Comparison of ENCODE assay signal across 14 cellular contexts in genomic region chr1:25560788-25561187, GRCh38. TPM values are rescaled to one million over a fixed set of nuclear protein-coding genes. Genes with fewer than 3 reads are reported as not detected.
DNase-seq lines count a peak whose midpoint lies in the region; ATAC-seq and TF ChIP-seq lines count a peak whose summit lies in the region.
"Had no signal": no experiment of that assay in that cellular context is flagged by ENCODE, and none has a peak within 500 bp of the region (broad histone marks: within the 10 kb centered on the region; RNA-seq: fewer than 3 reads in every experiment).

No MANE protein-coding gene starts in this region.

- no peaks in the 10 kb centered on the region for H3K9me3 ChIP-seq in CD4-positive, alpha-beta memory T cell (ENCODE audit: control insufficient read depth in 1 of 2, low read length in 2 of 2)
- H3K9me3 ChIP-seq in RWPE2 (ENCODE audit: severe bottlenecking) = no peaks in the 10 kb centered on the region
- H3K9me3 ChIP-seq in thyroid gland = no peaks in the 10 kb centered on the region
- H3K9me3 ChIP-seq: adrenal gland, heart left ventricle, tibial nerve had no signal

- no peaks in the 10 kb centered on the region for H3K27me3 ChIP-seq in CD4-positive, alpha-beta memory T cell (ENCODE audit: insufficient read depth, low read length)
- H3K27me3 ChIP-seq in RWPE2 (ENCODE audit: insufficient read depth, poor library complexity, severe bottlenecking) (no peaks in the 10 kb centered on the region), dorsolateral prefrontal cortex (no peaks in the 10 kb centered on the region), H7 (ENCODE audit: control insufficient read depth, insufficient read depth, low read length) (no peaks in the 10 kb centered on the region), thyroid gland (no peaks in the 10 kb centered on the region)
- H3K27me3 ChIP-seq: adrenal gland, heart left ventricle, tibial nerve had no signal

- peaks cover 30% of the 10 kb centered on the region for H3K36me3 ChIP-seq in CD4-positive, alpha-beta memory T cell (ENCODE audit: insufficient read depth, low read length)
- H3K36me3 ChIP-seq in RWPE2 (ENCODE audit: low read depth) = peaks cover 18% of the 10 kb centered on the region
- H3K36me3 ChIP-seq in H7 (replicated peaks; ENCODE audit: control insufficient read depth, insufficient read depth, low read length) = peaks cover 5% of the 10 kb centered on the region
- peaks cover 15 to 17% of the 10 kb centered on the region in 2 donors for H3K36me3 ChIP-seq in thyroid gland

- intact Hi-C loops in CD4-positive, alpha-beta memory T cell (cut with micrococcal nuclease) = loop anchor here (5.0 kb wide), 2 partner anchors 58 to 257 kb away; partner anchors contain the start of gene MTFR1L
- intact Hi-C loops in dorsolateral prefrontal cortex (cut with DNase I) = loop anchor here (2.0 to 10.0 kb wide), 2 partner anchors 16 to 434 kb away; partner anchors contain the start of gene PAFAH2 (in 1 of the 2)
- intact Hi-C loops in thyroid gland (cut with DNase I) = no loop called here

- peak overlapping the region; percentile 75 to 98 (median 97) for H3K27ac Mint-ChIP-seq in CD4-positive, alpha-beta memory T cell
- H3K27ac Mint-ChIP-seq: progenitor cell of endocrine pancreas had no signal

- H3K4me3 Mint-ChIP-seq in CD4-positive, alpha-beta memory T cell = peak overlapping the region in 6 of 8 donors; percentile 41 to 99 (median 96)

- ATAC-seq in RWPE2 (ENCODE audit: low read depth) = peak; percentile 22; the same call in 1 of the 3 replicates

- H3K4me1 ChIP-seq in CD4-positive, alpha-beta memory T cell (ENCODE audit: insufficient read depth, low read length) = peaks cover 99% of the 10 kb centered on the region
- H3K4me1 ChIP-seq in RWPE2 (ENCODE audit: insufficient read depth, poor library complexity, severe bottlenecking) (peaks cover 46% of the 10 kb centered on the region), thyroid gland (peaks cover 8 to 25% of the 10 kb centered on the region in 2 donors)

- H3K27me3 Mint-ChIP-seq in CD4-positive, alpha-beta memory T cell = no peaks in the 10 kb centered on the region
- H3K27me3 Mint-ChIP-seq: progenitor cell of endocrine pancreas had no signal

- peak overlapping the region in 1 of 2 donors; percentile 20 for H3K4me3 ChIP-seq in CD4-positive, alpha-beta memory T cell (ENCODE audit: low read length in 2 of 2)
- H3K4me3 ChIP-seq in RWPE2 (ENCODE audit: severe bottlenecking) (no peak overlapping the region), dorsolateral prefrontal cortex (no peak overlapping the region), H7 (ENCODE audit: insufficient read depth, low read depth, low read length) (no peak overlapping the region), thyroid gland (replicated peaks in 1 of 3) (no peak overlapping the region)
- H3K4me3 ChIP-seq: adrenal gland, heart left ventricle, tibial nerve had no signal

- POLR2A ChIA-PET in CD4-positive, alpha-beta memory T cell (lab: Charles Lee; ENCODE audit: partially characterized antibody) = interaction anchor here (1.1 to 24.3 kb wide), 4 partner anchors 4 to 259 kb away, joined by 3 to 615 read pairs (median 309); partner anchors contain the start of genes LDLRAP1 and MTFR1L

- no peak for TF ChIP-seq CTCF in RWPE2 (IDR thresholded peaks at IDR 0.05; ENCODE audit: poor library complexity, severe bottlenecking)
- TF ChIP-seq CTCF in dorsolateral prefrontal cortex (IDR thresholded peaks at IDR 0.05 in 54 of 56, conservative IDR thresholded peaks at IDR 0.05 in 2 of 56; ENCODE audit: low read depth in 1 of 56, partially characterized antibody in 56 of 56) = no peak
- no peak for TF ChIP-seq CTCF in thyroid gland (IDR thresholded peaks at IDR 0.05)

- H3K4me1 Mint-ChIP-seq in CD4-positive, alpha-beta memory T cell = peaks cover 63 to 100% (median 82%) of the 10 kb centered on the region in 4 donors

- H3K27ac ChIP-seq in CD4-positive, alpha-beta memory T cell (ENCODE audit: low read depth, low read length) = peak overlapping the region; percentile 66
- peak overlapping the region; percentile 45 for H3K27ac ChIP-seq in RWPE2 (ENCODE audit: poor library complexity, severe bottlenecking)
- peak overlapping the region; percentile 3 to 99 (median 98) for H3K27ac ChIP-seq in dorsolateral prefrontal cortex
- H3K27ac ChIP-seq in thyroid gland = no peak overlapping the region

- H3K36me3 Mint-ChIP-seq in CD4-positive, alpha-beta memory T cell = peaks cover 52 to 72% of the 10 kb centered on the region in 2 donors

- H3K9me3 Mint-ChIP-seq in CD4-positive, alpha-beta memory T cell = no peaks in the 10 kb centered on the region

- 86 to 88% methylated on average over 4 of the region's 4 CpGs for WGBS in thyroid gland, 2 donors

- DNase-seq in CD4-positive, alpha-beta memory T cell = no peak
- DNase-seq in RWPE2 (ENCODE audit: low spot score) (no peak), dorsolateral prefrontal cortex (no peak), pons (ENCODE audit: low spot score) (peak; percentile 12), H7 (no peak), thyroid gland (no peak), iPS-NIHi11 (ENCODE audit: low spot score) (no peak)
- DNase-seq: adrenal gland, DMS79 treated with DMSO at 0.1 percent for 48 hours, NCI-H2081, NCI-H524 treated with DMSO at 0.1 percent for 48 hours had no signal

- CTCF ChIA-PET in CD4-positive, alpha-beta memory T cell (lab: Charles Lee; ENCODE audit: partially characterized antibody) = interaction anchor here (1.1 to 1.8 kb wide), 3 partner anchors 11 to 23 kb away, joined by 4 to 10 read pairs (median 8); no protein-coding TSS in a partner anchor

- no peak for TF ChIP-seq POLR2A in thyroid gland (IDR thresholded peaks at IDR 0.05)

RNA-seq across cellular contexts. Expression of gene LDLRAP1, which starts 17.4 kb away (rescaled TPM):
- 100 to 1,000 TPM; 201 to 210 TPM for total RNA-seq in CD4-positive, alpha-beta memory T cell
- polyA plus RNA-seq in CD4-positive, alpha-beta memory T cell = 100 to 1,000 TPM; 233 to 306 TPM
- 10 to 100 TPM in 112 of 120 experiments, 1 to 10 TPM in 8; 6.1 to 62.3 (median 19.3) TPM for total RNA-seq in dorsolateral prefrontal cortex
- total RNA-seq in H7 (2014; rRNA removed; shearing (Covaris generic)) = 47.0 and 47.9 TPM in 2 replicates
- 10 to 100 TPM; 25.1 to 40.9 (median 34.4) TPM for total RNA-seq in thyroid gland

RNA-seq across cellular contexts. Expression of gene MAN1C1, which starts 55.8 kb away (rescaled TPM):
- total RNA-seq in CD4-positive, alpha-beta memory T cell = 10 to 100 TPM; 42.6 to 45.1 TPM
- polyA plus RNA-seq in CD4-positive, alpha-beta memory T cell = 10 to 100 TPM in 1 of 2 donors, 1 to 10 TPM in 1; 3.6 to 10.4 TPM
- total RNA-seq in dorsolateral prefrontal cortex (10 to 100 TPM; 32.3 to 86.5 (median 58.9) TPM), thyroid gland (10 to 100 TPM; 28.1 to 60.4 (median 32.7) TPM)
- 19.5 and 25.6 TPM in 2 replicates for total RNA-seq in H7 (2014; rRNA removed; shearing (Covaris generic))

Comparison
In these comparisons a context has a peak if more than half of its experiments do, and no peak if none do; other contexts are left out.
1. H3K27ac ChIP-seq: peak in CD4-positive, alpha-beta memory T cell (single experiment), RWPE2 (single experiment) and dorsolateral prefrontal cortex (59 of 59); none in thyroid gland (0 of 3).